In genomic region chr3:69059688-69060087, GRCh38 we compare ENCODE assay signal across 20 cellular contexts. TPM values are rescaled to one million over a fixed set of nuclear protein-coding genes. Genes with fewer than 3 reads are reported as not detected.
A peak's percentile ranks its signal among the peaks of the same experiment; 100 is the strongest.
DNase-seq lines count a peak whose midpoint lies in the region; ATAC-seq and TF ChIP-seq lines count a peak whose summit lies in the region.
"Had no signal": no experiment of that assay in that cellular context is flagged by ENCODE, and none has a peak within 500 bp of the region (broad histone marks: within the 10 kb centered on the region; RNA-seq: fewer than 3 reads in every experiment).

No MANE protein-coding gene starts in this region.

- H3K4me3 Mint-ChIP-seq in activated CD4-positive, alpha-beta T cell treated with anti-CD3 and anti-CD28 coated beads, Interleukin-2, amount 10 ng/mL, durations not matched to agents 24 days and 14 days = peak overlapping the region; percentile 48
- H3K4me3 Mint-ChIP-seq in CD8-positive, alpha-beta T cell = no peak overlapping the region
- no peak overlapping the region for H3K4me3 Mint-ChIP-seq in activated naive CD8-positive, alpha-beta T cell
- H3K4me3 Mint-ChIP-seq: dendritic cell treated with granulocyte-macrophage colony-stimulating factor and Interleukin-4, amounts not matched to agents 40 ng/mL and 50 ng/mL, for 4 days; GM23338 had no signal

- CTCF ChIA-PET in CD8-positive, alpha-beta T cell (lab: Charles Lee) = interaction anchor here (1.1 to 1.2 kb wide), 2 partner anchors 10 to 15 kb away, joined by 3 read pairs; no protein-coding TSS in a partner anchor

- ATAC-seq in CD8-positive, alpha-beta T cell = no peak
- ATAC-seq in HG02870 (IDR thresholded peaks at IDR 0.05; ENCODE audit: unreplicated experiment) = no peak
- ATAC-seq: GM23338, SK-N-SH treated with all-trans-retinoic acid at 6 μM for 48 hours had no signal

- H3K27ac ChIP-seq in CD8-positive, alpha-beta T cell (ENCODE audit: low read depth, low read length) = no peak overlapping the region
- peak overlapping the region in 6 of 8 donors; percentile 63 to 82 (median 78) for H3K27ac ChIP-seq in spleen

- H3K27me3 ChIP-seq in CD8-positive, alpha-beta T cell (ENCODE audit: insufficient read depth, low read length) = no peaks in the 10 kb centered on the region
- H3K27me3 ChIP-seq in spleen (replicated peaks in 1 of 7) = no peaks in the 10 kb centered on the region
- H3K27me3 ChIP-seq: transverse colon had no signal

- peaks cover 11% of the 10 kb centered on the region for H3K9me3 Mint-ChIP-seq in activated CD4-positive, alpha-beta T cell treated with anti-CD3 and anti-CD28 coated beads, Interleukin-2, amount 10 ng/mL, durations not matched to agents 24 days and 14 days
- H3K9me3 Mint-ChIP-seq in CD8-positive, alpha-beta T cell = no peaks in the 10 kb centered on the region
- peaks cover 6% of the 10 kb centered on the region for H3K9me3 Mint-ChIP-seq in activated naive CD8-positive, alpha-beta T cell (ENCODE audit: low read depth)
- H3K9me3 Mint-ChIP-seq: dendritic cell treated with granulocyte-macrophage colony-stimulating factor and Interleukin-4, amounts not matched to agents 40 ng/mL and 50 ng/mL, for 4 days; GM23338 had no signal

- no peak for DNase-seq in activated CD4-positive, alpha-beta T cell treated with anti-CD3 and anti-CD28 coated beads, Interleukin-2, amount 10 ng/mL, durations not matched to agents 24 days and 14 days
- no peak for DNase-seq in activated CD4-positive, alpha-beta T cell treated with anti-CD3 and anti-CD28 coated beads, Interleukin-2, amount 50 U/mL, for 4 hours
- DNase-seq in CD8-positive, alpha-beta T cell = no peak
- DNase-seq in spleen (no peak), NCI-H1105 (lab: John Stamatoyannopoulos, UW) (no peak), SIG-M5 treated with dmso at 0.1 percent for 504 hours (lab: John Stamatoyannopoulos, UW; ENCODE audit: unreplicated experiment) (no peak)
- DNase-seq: activated CD4-positive, alpha-beta T cell treated with anti-CD3 and anti-CD28 coated beads for 48 hours; Karpas-422; NCI-H2029; NCI-H345; NCI-H774; stimulated activated CD4-positive, alpha-beta T cell treated with anti-CD3 and anti-CD28 coated beads, Interleukin-2, amount 100 ng/mL, for 24 hours; stimulated activated naive CD4-positive, alpha-beta T cell treated with Interleukin-2 at 50 U/mL for 16 hours; transverse colon had no signal

- intact Hi-C loops in activated CD4-positive, alpha-beta T cell treated with anti-CD3 and anti-CD28 coated beads, Interleukin-2, amount 10 ng/mL, durations not matched to agents 24 days and 14 days (cut with micrococcal nuclease) = no loop called here
- intact Hi-C loops in CD8-positive, alpha-beta T cell (cut with DNase I, micrococcal nuclease) = no loop called here
- intact Hi-C loops in spleen (cut with DNase I; ENCODE audit: low total_unique reads) = no loop called here

- TF ChIP-seq POLR2A in spleen (IDR thresholded peaks at IDR 0.05) = no peak

- H3K9me3 ChIP-seq in CD8-positive, alpha-beta T cell (ENCODE audit: low read length) = no peaks in the 10 kb centered on the region
- no peaks in the 10 kb centered on the region for H3K9me3 ChIP-seq in spleen
- H3K9me3 ChIP-seq: transverse colon had no signal

- peaks cover 21% of the 10 kb centered on the region for H3K36me3 ChIP-seq in CD8-positive, alpha-beta T cell (ENCODE audit: insufficient read depth, low read length)
- peaks cover 8 to 100% (median 52%) of the 10 kb centered on the region in 6 donors for H3K36me3 ChIP-seq in spleen

- peaks cover 66% of the 10 kb centered on the region for H3K36me3 Mint-ChIP-seq in activated CD4-positive, alpha-beta T cell treated with anti-CD3 and anti-CD28 coated beads, Interleukin-2, amount 10 ng/mL, durations not matched to agents 24 days and 14 days (ENCODE audit: low read depth)
- H3K36me3 Mint-ChIP-seq in CD8-positive, alpha-beta T cell = peaks cover 66% of the 10 kb centered on the region
- H3K36me3 Mint-ChIP-seq in activated naive CD8-positive, alpha-beta T cell = peaks cover 29% of the 10 kb centered on the region

- H3K4me3 ChIP-seq in CD8-positive, alpha-beta T cell (ENCODE audit: low read depth, low read length) = no peak overlapping the region
- no peak overlapping the region for H3K4me3 ChIP-seq in spleen
- H3K4me3 ChIP-seq: GM23338, skin epidermis, transverse colon had no signal

- peaks cover 42% of the 10 kb centered on the region for H3K4me1 Mint-ChIP-seq in activated CD4-positive, alpha-beta T cell treated with anti-CD3 and anti-CD28 coated beads, Interleukin-2, amount 10 ng/mL, durations not matched to agents 24 days and 14 days
- H3K4me1 Mint-ChIP-seq in CD8-positive, alpha-beta T cell (ENCODE audit: low read depth) = peaks cover 35% of the 10 kb centered on the region
- peaks cover 45% of the 10 kb centered on the region for H3K4me1 Mint-ChIP-seq in activated naive CD8-positive, alpha-beta T cell (ENCODE audit: low read depth)
- H3K4me1 Mint-ChIP-seq: GM23338 had no signal

- peak overlapping the region; percentile 89 for H3K27ac Mint-ChIP-seq in activated CD4-positive, alpha-beta T cell treated with anti-CD3 and anti-CD28 coated beads, Interleukin-2, amount 10 ng/mL, durations not matched to agents 24 days and 14 days
- H3K27ac Mint-ChIP-seq in CD8-positive, alpha-beta T cell = peak overlapping the region; percentile 90
- H3K27ac Mint-ChIP-seq in activated naive CD8-positive, alpha-beta T cell = peak overlapping the region; percentile 94
- H3K27ac Mint-ChIP-seq: GM23338 had no signal

- no peak for TF ChIP-seq CTCF in CD8-positive, alpha-beta T cell (IDR thresholded peaks at IDR 0.05)
- TF ChIP-seq CTCF in spleen (IDR thresholded peaks at IDR 0.05 in 8 of 11, conservative IDR thresholded peaks at IDR 0.05 in 3 of 11) = no peak

- H3K4me1 ChIP-seq in CD8-positive, alpha-beta T cell (ENCODE audit: insufficient read depth, low read length) = peaks cover 35% of the 10 kb centered on the region
- H3K4me1 ChIP-seq in spleen = peaks cover 6 to 49% (median 21%) of the 10 kb centered on the region in 6 donors
- H3K4me1 ChIP-seq: transverse colon had no signal

- H3K27me3 Mint-ChIP-seq in activated CD4-positive, alpha-beta T cell treated with anti-CD3 and anti-CD28 coated beads, Interleukin-2, amount 10 ng/mL, durations not matched to agents 24 days and 14 days = no peaks in the 10 kb centered on the region
- no peaks in the 10 kb centered on the region for H3K27me3 Mint-ChIP-seq in CD8-positive, alpha-beta T cell (ENCODE audit: low read depth)
- H3K27me3 Mint-ChIP-seq in activated naive CD8-positive, alpha-beta T cell = no peaks in the 10 kb centered on the region
- H3K27me3 Mint-ChIP-seq: dendritic cell treated with granulocyte-macrophage colony-stimulating factor and Interleukin-4, amounts not matched to agents 40 ng/mL and 50 ng/mL, for 4 days had no signal

- POLR2A ChIA-PET in CD8-positive, alpha-beta T cell (lab: Charles Lee) = interaction anchor here (0.6 kb wide), 1 partner anchor 28 kb away, joined by 3 read pairs; no protein-coding TSS in a partner anchor

RNA-seq across cellular contexts. Expression of gene TMF1, which starts 7.6 kb away (rescaled TPM):
- 35.9 and 39.0 TPM in 2 replicates for total RNA-seq in activated CD4-positive, alpha-beta T cell treated with anti-CD3 and anti-CD28 coated beads, Interleukin-2, amount 10 ng/mL, durations not matched to agents 24 days and 14 days
- total RNA-seq in CD8-positive, alpha-beta T cell = 100 to 1,000 TPM in 1 of 2 experiments, 10 to 100 TPM in 1; 97.9 to 103 TPM
- 10 to 100 TPM; 35.1 to 43.4 (median 38.0) TPM for total RNA-seq in spleen
- 1 to 10 TPM; 7.5 to 7.7 (median 7.5) TPM for polyA plus RNA-seq in spleen

RNA-seq across cellular contexts. Expression of gene UBA3, which starts 20.5 kb away (rescaled TPM):
- 95.3 and 103 TPM in 2 replicates for total RNA-seq in activated CD4-positive, alpha-beta T cell treated with anti-CD3 and anti-CD28 coated beads, Interleukin-2, amount 10 ng/mL, durations not matched to agents 24 days and 14 days
- total RNA-seq in CD8-positive, alpha-beta T cell = 10 to 100 TPM; 35.0 to 43.5 TPM
- total RNA-seq in spleen = 100 to 1,000 TPM in 1 of 7 donors, 10 to 100 TPM in 6; 61.3 to 101 (median 74.9) TPM
- 10 to 100 TPM; 50.2 to 58.4 (median 56.5) TPM for polyA plus RNA-seq in spleen

RNA-seq across cellular contexts. Expression of gene ARL6IP5, which starts 25.0 kb away (rescaled TPM):
- total RNA-seq in activated CD4-positive, alpha-beta T cell treated with anti-CD3 and anti-CD28 coated beads, Interleukin-2, amount 10 ng/mL, durations not matched to agents 24 days and 14 days = 118 and 122 TPM in 2 replicates
- 10 to 100 TPM; 44.8 to 52.9 TPM for total RNA-seq in CD8-positive, alpha-beta T cell
- total RNA-seq in spleen = 100 to 1,000 TPM; 107 to 148 (median 128) TPM
- 100 to 1,000 TPM; 106 to 126 (median 124) TPM for polyA plus RNA-seq in spleen

RNA-seq across cellular contexts. Expression of gene EOGT, which starts 46.2 kb away (rescaled TPM):
- total RNA-seq in activated CD4-positive, alpha-beta T cell treated with anti-CD3 and anti-CD28 coated beads, Interleukin-2, amount 10 ng/mL, durations not matched to agents 24 days and 14 days = 12.6 and 13.5 TPM in 2 replicates
- total RNA-seq in CD8-positive, alpha-beta T cell = 10 to 100 TPM in 1 of 2 experiments, 1 to 10 TPM in 1; 9.9 to 15.2 TPM
- total RNA-seq in spleen = 10 to 100 TPM; 20.5 to 30.9 (median 29.2) TPM
- 10 to 100 TPM in 2 of 3 donors, 1 to 10 TPM in 1; 9.2 to 14.8 (median 14.4) TPM for polyA plus RNA-seq in spleen
